In the genomic region with DNA sequence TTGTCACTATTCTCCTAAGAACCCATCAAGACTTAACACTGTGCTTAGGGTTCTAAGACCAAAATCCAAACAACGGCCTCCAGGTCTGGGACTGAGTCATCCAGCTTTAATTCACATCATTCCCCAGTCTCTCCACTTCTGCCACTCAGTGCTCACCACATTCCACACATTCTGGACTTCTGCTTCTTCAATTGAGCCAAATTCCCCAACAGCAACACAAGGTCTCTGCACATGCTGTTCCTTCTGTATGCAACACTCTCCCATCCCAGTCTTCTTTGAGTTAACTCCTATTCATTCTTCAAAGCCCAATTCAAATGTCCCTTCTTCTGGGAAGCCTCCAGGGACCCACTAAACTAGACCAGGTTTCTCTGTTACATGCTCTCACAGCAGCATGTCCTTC, we compare ENCODE assay signal across 15 cellular contexts.
DNase-seq lines count a peak whose midpoint lies in the region; FAIRE-seq and TF ChIP-seq lines count a peak whose summit lies in the region.
"Had no signal": no experiment of that assay in that cellular context is flagged by ENCODE, and none has a peak within 500 bp of the region (broad histone marks: within the 10 kb centered on the region; RNA-seq: fewer than 3 reads in every experiment).

No MANE protein-coding gene starts in this region.

- CTCF ChIA-PET in AG04450 (lab: Charles Lee): interaction anchor here (2.2 kb wide), 1 partner anchor 218 kb away, joined by 7 read pairs; no protein-coding TSS in a partner anchor
- CTCF ChIA-PET in mammary epithelial cell (lab: Charles Lee; ENCODE audit: low non-redundant PET): no interaction called here

- H4K20me1 ChIP-seq in mammary epithelial cell (ENCODE audit: insufficient read depth, low read length) (no peaks in the 10 kb centered on the region), keratinocyte (ENCODE audit: control insufficient read depth, extremely low read depth, insufficient read depth, low read length) (no peaks in the 10 kb centered on the region)

- H3K9me3 ChIP-seq in AG04450 (ENCODE audit: control insufficient read depth, insufficient read depth, low read length) (no peaks in the 10 kb centered on the region), mammary epithelial cell (replicated peaks; ENCODE audit: insufficient read depth, low read length) (no peaks in the 10 kb centered on the region), keratinocyte (ENCODE audit: control insufficient read depth, low read depth, low read length) (no peaks in the 10 kb centered on the region)

- H2AFZ ChIP-seq in mammary epithelial cell (ENCODE audit: low read depth, low read length): no peak overlapping the region
- no peak overlapping the region for H2AFZ ChIP-seq in keratinocyte (ENCODE audit: control insufficient read depth, low read length)

- BruUV-seq in mammary epithelial cell (replicated peaks; lab: Mats Ljungman, UMichigan): no TSS peak

- no peak overlapping the region for H3K4me3 ChIP-seq in AG04450 (ENCODE audit: low read depth, low read length)
- H3K4me3 ChIP-seq in mammary epithelial cell (replicated peaks in 1 of 3; ENCODE audit: insufficient read depth in 1 of 3, low read depth in 2 of 3, low read length in 3 of 3): no peak overlapping the region
- no peak overlapping the region for H3K4me3 ChIP-seq in keratinocyte (ENCODE audit: control insufficient read depth in 2 of 3, extremely low read depth in 1 of 3, insufficient read depth in 2 of 3, low read depth in 1 of 3, low read length in 3 of 3)

- H3K79me2 ChIP-seq in mammary epithelial cell (ENCODE audit: insufficient read depth, low read length) (no peaks in the 10 kb centered on the region), keratinocyte (ENCODE audit: control insufficient read depth, insufficient read depth, low read length) (no peaks in the 10 kb centered on the region)

- no peaks in the 10 kb centered on the region for H3K9me1 ChIP-seq in keratinocyte (ENCODE audit: control insufficient read depth, extremely low read depth, insufficient read depth, low read length)

- POLR2A ChIA-PET in AG04450 (lab: Yijun Ruan, JAX): no interaction called here

- H3K36me3 ChIP-seq in mammary epithelial cell (ENCODE audit: insufficient read depth, low read length) (no peaks in the 10 kb centered on the region), keratinocyte (ENCODE audit: control insufficient read depth in 2 of 2, extremely low read depth in 1 of 2, insufficient read depth in 2 of 2, low read length in 2 of 2) (peaks cover 0 to 2% of the 10 kb centered on the region in 2 experiments)

- TF ChIP-seq CTCF in AG04450 (IDR thresholded peaks at IDR 0.05; ENCODE audit: low read depth, low read length) (no peak), mammary epithelial cell (conservative IDR thresholded peaks at IDR 0.05 in 1 of 2, IDR thresholded peaks at IDR 0.05 in 1 of 2; ENCODE audit: extremely low read depth in 1 of 2, insufficient read depth in 1 of 2, low read depth in 1 of 2, low read length in 2 of 2) (no peak), keratinocyte (optimal IDR thresholded peaks at IDR 0.05 in 1 of 3, IDR thresholded peaks at IDR 0.05 in 1 of 3, conservative IDR thresholded peaks at IDR 0.05 in 1 of 3; ENCODE audit: extremely low read depth in 1 of 3, insufficient read depth in 2 of 3, low read length in 3 of 3) (no peak)

- peak; percentile 39 for FAIRE-seq in keratinocyte (lab: Jason Lieb, UNC)

- DNase-seq in AG04450 (ENCODE audit: low read depth, low spot score): peak; percentile 41
- DNase-seq in HS-27A (ENCODE audit: low read depth): peak; percentile 54
- peak; percentile 21 for DNase-seq in mammary epithelial cell
- peak; percentile 2 for DNase-seq in keratinocyte (ENCODE audit: low read depth, low spot score)
- DNase-seq in DMS79 treated with DMSO at 0.1 percent for 48 hours (lab: John Stamatoyannopoulos, UW): no peak
- no peak for DNase-seq in activated CD8-positive, alpha-beta memory T cell treated with anti-CD3 and anti-CD28 coated beads, Interleukin-2, amount 50 U/mL, for 4 hours
- DNase-seq in epidermal melanocyte (ENCODE audit: insufficient read length, low spot score): no peak
- DNase-seq in SKM-1 (lab: John Stamatoyannopoulos, UW; ENCODE audit: unreplicated experiment): no peak
- DNase-seq: activated CD4-positive, CD25-positive, alpha-beta regulatory T cell treated with anti-CD3 and anti-CD28 coated beads, Interleukin-2, amount 50 U/mL, for 72 hours; activated T-cell treated with anti-CD3 and anti-CD28 coated beads, Interleukin-2, amount 50 U/mL, for 72 hours; aorta; H9; NCI-H1436; NCI-H446 treated with DMSO at 0.1 percent for 48 hours; PC-3 had no signal

- no peaks in the 10 kb centered on the region for H3K27me3 ChIP-seq in AG04450 (ENCODE audit: control insufficient read depth, insufficient read depth, low read length)
- no peaks in the 10 kb centered on the region for H3K27me3 ChIP-seq in mammary epithelial cell (ENCODE audit: insufficient read depth, low read length)
- no peaks in the 10 kb centered on the region for H3K27me3 ChIP-seq in keratinocyte (ENCODE audit: control insufficient read depth, extremely low read depth, insufficient read depth, low read length)

- in situ Hi-C loops in mammary epithelial cell (cut with MboI; ENCODE audit: low sequenced_read_pairs in 2 of 2): no loop called here

- 75% methylated on average over 1 of the region's 1 CpG for WGBS in mammary epithelial cell (ENCODE audit: low coverage, missing lambda C conversion rate)

- intact Hi-C loops in mammary epithelial cell (cut with micrococcal nuclease): no loop called here

- dilution Hi-C loops in mammary epithelial cell (cut with HindIII; ENCODE audit: low sequenced_read_pairs): no loop called here
- dilution Hi-C loops in keratinocyte (cut with MboI; ENCODE audit: extremely low pct_ligation_motif_present, low sequenced_read_pairs): no loop called here

- H3K4me2 ChIP-seq in mammary epithelial cell (ENCODE audit: insufficient read depth, low read depth, low read length) (no peak overlapping the region), keratinocyte (ENCODE audit: control insufficient read depth, extremely low read depth, insufficient read depth, low read depth, low read length) (no peak overlapping the region)

- H3K4me1 ChIP-seq in mammary epithelial cell (ENCODE audit: insufficient read depth, low read length) (peaks cover 3% of the 10 kb centered on the region), keratinocyte (ENCODE audit: control insufficient read depth, extremely low read depth, insufficient read depth, low read length) (no peaks in the 10 kb centered on the region)

- H3K9ac ChIP-seq in mammary epithelial cell (ENCODE audit: insufficient read depth, low read length): no peak overlapping the region
- H3K9ac ChIP-seq in keratinocyte (ENCODE audit: control insufficient read depth, extremely low read depth, insufficient read depth, low read length): no peak overlapping the region

- no peak overlapping the region for H3K27ac ChIP-seq in AG04450 (ENCODE audit: low read depth, low read length)
- H3K27ac ChIP-seq in mammary epithelial cell (ENCODE audit: insufficient read depth, low read depth, low read length): no peak overlapping the region
- H3K27ac ChIP-seq in keratinocyte (ENCODE audit: control insufficient read depth, insufficient read depth, low read length): no peak overlapping the region

Comparison
In these comparisons a context has a peak if more than half of its experiments do, and no peak if none do; other contexts are left out.
1. DNase-seq: peak in AG04450 (single experiment), HS-27A (single experiment), mammary epithelial cell (single experiment) and keratinocyte (single experiment); none in DMS79 treated with DMSO at 0.1 percent for 48 hours (single experiment), activated CD8-positive, alpha-beta memory T cell treated with anti-CD3 and anti-CD28 coated beads, Interleukin-2, amount 50 U/mL, for 4 hours (single experiment), epidermal melanocyte (single experiment) and SKM-1 (single experiment).